In the genomic region with DNA sequence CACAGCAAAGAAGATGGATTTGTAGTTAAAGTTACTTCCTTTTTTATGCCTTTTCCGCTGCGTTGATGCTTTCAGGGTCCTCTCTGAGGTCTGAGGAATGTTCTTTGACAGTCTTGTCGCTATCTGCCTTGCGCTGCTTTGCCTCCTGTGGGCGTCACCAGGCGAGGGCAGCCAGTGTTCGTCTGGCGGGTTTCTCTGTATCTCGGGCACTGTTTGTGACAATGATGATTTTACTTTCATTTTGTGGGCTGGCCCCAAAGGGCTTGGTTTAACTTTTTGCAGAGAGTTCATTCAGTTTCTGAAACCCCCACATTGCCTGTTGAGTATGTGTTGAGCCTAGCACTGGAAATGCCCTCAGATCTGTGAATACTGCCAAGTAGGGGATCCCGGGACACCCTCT, we compare ENCODE assay signal across 1 cellular context.
TF ChIP-seq lines count a peak whose summit lies in the region.

No MANE protein-coding gene starts in this region.

TF ChIP-seq in GM23338, 12 proteins besides CTCF, POLR2A, EP300 and RAD21 (continued from another document):
- TF ChIP-seq, protein P1, sequence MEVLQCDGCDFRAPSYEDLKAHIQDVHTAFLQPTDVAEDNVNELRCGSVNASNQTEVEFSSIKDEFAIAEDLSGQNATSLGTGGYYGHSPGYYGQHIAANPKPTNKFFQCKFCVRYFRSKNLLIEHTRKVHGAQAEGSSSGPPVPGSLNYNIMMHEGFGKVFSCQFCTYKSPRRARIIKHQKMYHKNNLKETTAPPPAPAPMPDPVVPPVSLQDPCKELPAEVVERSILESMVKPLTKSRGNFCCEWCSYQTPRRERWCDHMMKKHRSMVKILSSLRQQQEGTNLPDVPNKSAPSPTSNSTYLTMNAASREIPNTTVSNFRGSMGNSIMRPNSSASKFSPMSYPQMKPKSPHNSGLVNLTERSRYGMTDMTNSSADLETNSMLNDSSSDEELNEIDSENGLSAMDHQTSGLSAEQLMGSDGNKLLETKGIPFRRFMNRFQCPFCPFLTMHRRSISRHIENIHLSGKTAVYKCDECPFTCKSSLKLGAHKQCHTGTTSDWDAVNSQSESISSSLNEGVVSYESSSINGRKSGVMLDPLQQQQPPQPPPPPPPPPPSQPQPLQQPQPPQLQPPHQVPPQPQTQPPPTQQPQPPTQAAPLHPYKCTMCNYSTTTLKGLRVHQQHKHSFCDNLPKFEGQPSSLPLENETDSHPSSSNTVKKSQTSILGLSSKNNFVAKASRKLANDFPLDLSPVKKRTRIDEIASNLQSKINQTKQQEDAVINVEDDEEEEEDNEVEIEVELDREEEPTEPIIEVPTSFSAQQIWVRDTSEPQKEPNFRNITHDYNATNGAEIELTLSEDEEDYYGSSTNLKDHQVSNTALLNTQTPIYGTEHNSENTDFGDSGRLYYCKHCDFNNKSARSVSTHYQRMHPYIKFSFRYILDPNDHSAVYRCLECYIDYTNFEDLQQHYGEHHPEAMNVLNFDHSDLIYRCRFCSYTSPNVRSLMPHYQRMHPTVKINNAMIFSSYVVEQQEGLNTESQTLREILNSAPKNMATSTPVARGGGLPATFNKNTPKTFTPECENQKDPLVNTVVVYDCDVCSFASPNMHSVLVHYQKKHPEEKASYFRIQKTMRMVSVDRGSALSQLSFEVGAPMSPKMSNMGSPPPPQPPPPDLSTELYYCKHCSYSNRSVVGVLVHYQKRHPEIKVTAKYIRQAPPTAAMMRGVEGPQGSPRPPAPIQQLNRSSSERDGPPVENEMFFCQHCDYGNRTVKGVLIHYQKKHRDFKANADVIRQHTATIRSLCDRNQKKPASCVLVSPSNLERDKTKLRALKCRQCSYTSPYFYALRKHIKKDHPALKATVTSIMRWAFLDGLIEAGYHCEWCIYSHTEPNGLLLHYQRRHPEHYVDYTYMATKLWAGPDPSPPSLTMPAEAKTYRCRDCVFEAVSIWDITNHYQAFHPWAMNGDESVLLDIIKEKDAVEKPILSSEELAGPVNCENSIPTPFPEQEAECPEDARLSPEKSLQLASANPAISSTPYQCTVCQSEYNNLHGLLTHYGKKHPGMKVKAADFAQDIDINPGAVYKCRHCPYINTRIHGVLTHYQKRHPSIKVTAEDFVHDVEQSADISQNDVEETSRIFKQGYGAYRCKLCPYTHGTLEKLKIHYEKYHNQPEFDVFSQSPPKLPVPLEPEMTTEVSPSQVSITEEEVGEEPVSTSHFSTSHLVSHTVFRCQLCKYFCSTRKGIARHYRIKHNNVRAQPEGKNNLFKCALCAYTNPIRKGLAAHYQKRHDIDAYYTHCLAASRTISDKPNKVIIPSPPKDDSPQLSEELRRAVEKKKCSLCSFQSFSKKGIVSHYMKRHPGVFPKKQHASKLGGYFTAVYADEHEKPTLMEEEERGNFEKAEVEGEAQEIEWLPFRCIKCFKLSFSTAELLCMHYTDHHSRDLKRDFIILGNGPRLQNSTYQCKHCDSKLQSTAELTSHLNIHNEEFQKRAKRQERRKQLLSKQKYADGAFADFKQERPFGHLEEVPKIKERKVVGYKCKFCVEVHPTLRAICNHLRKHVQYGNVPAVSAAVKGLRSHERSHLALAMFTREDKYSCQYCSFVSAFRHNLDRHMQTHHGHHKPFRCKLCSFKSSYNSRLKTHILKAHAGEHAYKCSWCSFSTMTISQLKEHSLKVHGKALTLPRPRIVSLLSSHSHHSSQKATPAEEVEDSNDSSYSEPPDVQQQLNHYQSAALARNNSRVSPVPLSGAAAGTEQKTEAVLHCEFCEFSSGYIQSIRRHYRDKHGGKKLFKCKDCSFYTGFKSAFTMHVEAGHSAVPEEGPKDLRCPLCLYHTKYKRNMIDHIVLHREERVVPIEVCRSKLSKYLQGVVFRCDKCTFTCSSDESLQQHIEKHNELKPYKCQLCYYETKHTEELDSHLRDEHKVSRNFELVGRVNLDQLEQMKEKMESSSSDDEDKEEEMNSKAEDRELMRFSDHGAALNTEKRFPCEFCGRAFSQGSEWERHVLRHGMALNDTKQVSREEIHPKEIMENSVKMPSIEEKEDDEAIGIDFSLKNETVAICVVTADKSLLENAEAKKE (CRISPR knock-in tag; IDR thresholded peaks at IDR 0.05): no peak
- TF ChIP-seq, protein P2, sequence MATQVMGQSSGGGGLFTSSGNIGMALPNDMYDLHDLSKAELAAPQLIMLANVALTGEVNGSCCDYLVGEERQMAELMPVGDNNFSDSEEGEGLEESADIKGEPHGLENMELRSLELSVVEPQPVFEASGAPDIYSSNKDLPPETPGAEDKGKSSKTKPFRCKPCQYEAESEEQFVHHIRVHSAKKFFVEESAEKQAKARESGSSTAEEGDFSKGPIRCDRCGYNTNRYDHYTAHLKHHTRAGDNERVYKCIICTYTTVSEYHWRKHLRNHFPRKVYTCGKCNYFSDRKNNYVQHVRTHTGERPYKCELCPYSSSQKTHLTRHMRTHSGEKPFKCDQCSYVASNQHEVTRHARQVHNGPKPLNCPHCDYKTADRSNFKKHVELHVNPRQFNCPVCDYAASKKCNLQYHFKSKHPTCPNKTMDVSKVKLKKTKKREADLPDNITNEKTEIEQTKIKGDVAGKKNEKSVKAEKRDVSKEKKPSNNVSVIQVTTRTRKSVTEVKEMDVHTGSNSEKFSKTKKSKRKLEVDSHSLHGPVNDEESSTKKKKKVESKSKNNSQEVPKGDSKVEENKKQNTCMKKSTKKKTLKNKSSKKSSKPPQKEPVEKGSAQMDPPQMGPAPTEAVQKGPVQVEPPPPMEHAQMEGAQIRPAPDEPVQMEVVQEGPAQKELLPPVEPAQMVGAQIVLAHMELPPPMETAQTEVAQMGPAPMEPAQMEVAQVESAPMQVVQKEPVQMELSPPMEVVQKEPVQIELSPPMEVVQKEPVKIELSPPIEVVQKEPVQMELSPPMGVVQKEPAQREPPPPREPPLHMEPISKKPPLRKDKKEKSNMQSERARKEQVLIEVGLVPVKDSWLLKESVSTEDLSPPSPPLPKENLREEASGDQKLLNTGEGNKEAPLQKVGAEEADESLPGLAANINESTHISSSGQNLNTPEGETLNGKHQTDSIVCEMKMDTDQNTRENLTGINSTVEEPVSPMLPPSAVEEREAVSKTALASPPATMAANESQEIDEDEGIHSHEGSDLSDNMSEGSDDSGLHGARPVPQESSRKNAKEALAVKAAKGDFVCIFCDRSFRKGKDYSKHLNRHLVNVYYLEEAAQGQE (IDR thresholded peaks at IDR 0.05; ENCODE audit: unreplicated experiment): no peak
- TF ChIP-seq NANOG (IDR thresholded peaks at IDR 0.05; ENCODE audit: borderline replicate concordance): no peak
- TF ChIP-seq JUNB (IDR thresholded peaks at IDR 0.05; ENCODE audit: unreplicated experiment): no peak
- no peak for TF ChIP-seq STAT1 (IDR thresholded peaks at IDR 0.05; ENCODE audit: unreplicated experiment)
- TF ChIP-seq EZH2 (IDR thresholded peaks at IDR 0.05; ENCODE audit: low read depth, unreplicated experiment): no peak
- no peak for TF ChIP-seq ZNF114 (CRISPR knock-in tag; IDR thresholded peaks at IDR 0.05)
